ENCODE assay signal across 9 cellular contexts in genomic region chr14:74324945-74325361, GRCh38. TPM values are rescaled to one million over a fixed set of nuclear protein-coding genes. Genes with fewer than 3 reads are reported as not detected.
DNase-seq lines count a peak whose midpoint lies in the region; ATAC-seq, FAIRE-seq and TF ChIP-seq lines count a peak whose summit lies in the region.
"Had no signal": no experiment of that assay in that cellular context is flagged by ENCODE, and none has a peak within 500 bp of the region (broad histone marks: within the 10 kb centered on the region; RNA-seq: fewer than 3 reads in every experiment).

No MANE protein-coding gene starts in this region.

- no peak for FAIRE-seq in small intestine (lab: Jason Lieb, UNC)

- no peak overlapping the region for H3K9ac ChIP-seq in fibroblast of lung (ENCODE audit: insufficient read depth, low read length)

- TF ChIP-seq POLR2A in Peyer's patch (IDR thresholded peaks at IDR 0.05): no peak

- H3K9me3 Mint-ChIP-seq in CD4-positive, alpha-beta T cell: no peaks in the 10 kb centered on the region
- no peaks in the 10 kb centered on the region for H3K9me3 Mint-ChIP-seq in activated naive CD4-positive, alpha-beta T cell treated with anti-CD3 and anti-CD28 coated beads, Interleukin-2, amount 10 ng/mL, durations not matched to agents 7 days and 5 days

- H3K4me1 ChIP-seq in Peyer's patch (no peaks in the 10 kb centered on the region), fibroblast of lung (ENCODE audit: control insufficient read depth, extremely low read depth, insufficient read depth, low read length) (no peaks in the 10 kb centered on the region), small intestine (ENCODE audit: control insufficient read depth in 2 of 2, insufficient read depth in 1 of 2, low read depth in 1 of 2, low read length in 1 of 2) (no peaks in the 10 kb centered on the region)

- H3K79me2 ChIP-seq in fibroblast of lung (ENCODE audit: control insufficient read depth, insufficient read depth, low read length): no peaks in the 10 kb centered on the region

- H3K27me3 ChIP-seq in CD4-positive, alpha-beta T cell (ENCODE audit: control insufficient read depth, insufficient read depth, low read length): no peaks in the 10 kb centered on the region
- H3K27me3 ChIP-seq in HL-60 (ENCODE audit: insufficient read depth, poor library complexity, severe bottlenecking) (no peaks in the 10 kb centered on the region), Peyer's patch (no peaks in the 10 kb centered on the region), fibroblast of lung (ENCODE audit: control insufficient read depth, insufficient read depth, low read length) (peaks cover 15% of the 10 kb centered on the region), small intestine (ENCODE audit: control insufficient read depth in 2 of 2, insufficient read depth in 2 of 2, low read length in 2 of 2) (no peaks in the 10 kb centered on the region)

- peak; percentile 61 for TF ChIP-seq CTCF in CD4-positive, alpha-beta T cell (IDR thresholded peaks at IDR 0.05)
- peak; percentile 22 for TF ChIP-seq CTCF in HL-60 (IDR thresholded peaks at IDR 0.05; ENCODE audit: insufficient read depth, low read length)
- TF ChIP-seq CTCF in Peyer's patch (IDR thresholded peaks at IDR 0.05): peak; percentile 28 to 43 (median 36)
- peak; percentile 61 to 84 for TF ChIP-seq CTCF in fibroblast of lung (conservative IDR thresholded peaks at IDR 0.05 in 1 of 2, IDR thresholded peaks at IDR 0.05 in 1 of 2; ENCODE audit: low read depth in 1 of 2, low read length in 2 of 2)

- no peaks in the 10 kb centered on the region for H3K36me3 Mint-ChIP-seq in CD4-positive, alpha-beta T cell (ENCODE audit: low read depth)
- no peaks in the 10 kb centered on the region for H3K36me3 Mint-ChIP-seq in activated naive CD4-positive, alpha-beta T cell treated with anti-CD3 and anti-CD28 coated beads, Interleukin-2, amount 10 ng/mL, durations not matched to agents 7 days and 5 days

- no peak overlapping the region for H3K4me3 ChIP-seq in HL-60 (replicated peaks; ENCODE audit: insufficient read depth, low read length)
- no peak overlapping the region for H3K4me3 ChIP-seq in Peyer's patch
- no peak overlapping the region for H3K4me3 ChIP-seq in fibroblast of lung (replicated peaks in 1 of 4; ENCODE audit: control extremely low read depth in 1 of 4, insufficient read depth in 1 of 4, low read depth in 3 of 4, low read length in 4 of 4)
- no peak overlapping the region for H3K4me3 ChIP-seq in small intestine (ENCODE audit: low read depth in 1 of 2, low read length in 2 of 2)

- CTCF ChIA-PET in CD4-positive, alpha-beta T cell (lab: Charles Lee): no interaction called here
- CTCF ChIA-PET in activated naive CD4-positive, alpha-beta T cell treated with anti-CD3 and anti-CD28 coated beads, Interleukin-2, amount 10 ng/mL, durations not matched to agents 7 days and 5 days (lab: Charles Lee): interaction anchor here (1.0 to 1.2 kb wide), 3 partner anchors 13 to 284 kb away, joined by 3 read pairs; no protein-coding TSS in a partner anchor

- no peak overlapping the region for H3K4me3 Mint-ChIP-seq in CD4-positive, alpha-beta T cell
- no peak overlapping the region for H3K4me3 Mint-ChIP-seq in activated naive CD4-positive, alpha-beta T cell treated with anti-CD3 and anti-CD28 coated beads, Interleukin-2, amount 10 ng/mL, durations not matched to agents 7 days and 5 days

- DNase-seq in CD4-positive, alpha-beta T cell: no peak
- DNase-seq in HL-60 (ENCODE audit: low read depth in 1 of 2, low spot score in 1 of 2) (no peak), Peyer's patch (no peak), fibroblast of lung (ENCODE audit: low read depth in 2 of 2) (peak in 1 of 2 donors; percentile 43), small intestine (peak; percentile 25)
- DNase-seq in activated CD8-positive, alpha-beta memory T cell treated with anti-CD3 and anti-CD28 coated beads for 24 hours: no peak
- DNase-seq in activated naive CD4-positive, alpha-beta T cell treated with anti-CD3 and anti-CD28 coated beads, Interleukin-2, amount 10 ng/mL, durations not matched to agents 7 days and 5 days: no peak

- H3K9me3 ChIP-seq in CD4-positive, alpha-beta T cell (ENCODE audit: control insufficient read depth, low read length): no peaks in the 10 kb centered on the region
- H3K9me3 ChIP-seq in Peyer's patch: no peaks in the 10 kb centered on the region
- no peaks in the 10 kb centered on the region for H3K9me3 ChIP-seq in fibroblast of lung (ENCODE audit: control insufficient read depth, insufficient read depth, low read depth, low read length)
- H3K9me3 ChIP-seq in small intestine (ENCODE audit: control insufficient read depth, low read depth): no peaks in the 10 kb centered on the region

- H3K27ac ChIP-seq in CD4-positive, alpha-beta T cell (ENCODE audit: low read depth, low read length): no peak overlapping the region
- H3K27ac ChIP-seq in HL-60 (replicated peaks) (no peak overlapping the region), Peyer's patch (no peak overlapping the region), fibroblast of lung (ENCODE audit: insufficient read depth, low read length) (no peak overlapping the region), small intestine (ENCODE audit: low read depth in 1 of 2, low read length in 1 of 2) (no peak overlapping the region)

- H3K4me2 ChIP-seq in fibroblast of lung (ENCODE audit: extremely low read depth, insufficient read depth, low read length): no peak overlapping the region

- WGBS in small intestine, 3 donors: 57 to 61% (median 58%) methylated on average over 3 of the region's 3 CpGs

- POLR2A ChIA-PET in CD4-positive, alpha-beta T cell (lab: Charles Lee): interaction anchor here (0.6 kb wide), 1 partner anchor 176 kb away, joined by 3 read pairs; no protein-coding TSS in a partner anchor

- ATAC-seq in CD4-positive, alpha-beta T cell (ENCODE audit: poor library complexity): no peak
- ATAC-seq in HG02973 (IDR thresholded peaks at IDR 0.05; ENCODE audit: unreplicated experiment): no peak

- H2AFZ ChIP-seq in fibroblast of lung (ENCODE audit: low read length): no peak overlapping the region

- intact Hi-C loops in CD4-positive, alpha-beta T cell (cut with DNase I, micrococcal nuclease): no loop called here

- peaks cover 16% of the 10 kb centered on the region for H3K27me3 Mint-ChIP-seq in CD4-positive, alpha-beta T cell
- H3K27me3 Mint-ChIP-seq in activated naive CD4-positive, alpha-beta T cell treated with anti-CD3 and anti-CD28 coated beads, Interleukin-2, amount 10 ng/mL, durations not matched to agents 7 days and 5 days: peaks cover 18% of the 10 kb centered on the region

- H4K20me1 ChIP-seq in fibroblast of lung (ENCODE audit: control insufficient read depth, extremely low read depth, insufficient read depth, low read length): no peaks in the 10 kb centered on the region

- no peaks in the 10 kb centered on the region for H3K36me3 ChIP-seq in Peyer's patch
- no peaks in the 10 kb centered on the region for H3K36me3 ChIP-seq in fibroblast of lung (ENCODE audit: control insufficient read depth, insufficient read depth, low read length)
- no peaks in the 10 kb centered on the region for H3K36me3 ChIP-seq in small intestine (ENCODE audit: control insufficient read depth in 2 of 2, insufficient read depth in 2 of 2, low read length in 2 of 2)

- no peaks in the 10 kb centered on the region for H3K4me1 Mint-ChIP-seq in CD4-positive, alpha-beta T cell (ENCODE audit: low read depth)
- no peaks in the 10 kb centered on the region for H3K4me1 Mint-ChIP-seq in activated naive CD4-positive, alpha-beta T cell treated with anti-CD3 and anti-CD28 coated beads, Interleukin-2, amount 10 ng/mL, durations not matched to agents 7 days and 5 days

- H3K27ac Mint-ChIP-seq in CD4-positive, alpha-beta T cell: no peak overlapping the region
- no peak overlapping the region for H3K27ac Mint-ChIP-seq in activated naive CD4-positive, alpha-beta T cell treated with anti-CD3 and anti-CD28 coated beads, Interleukin-2, amount 10 ng/mL, durations not matched to agents 7 days and 5 days

RNA-seq across cellular contexts. Expression of gene ABCD4, which starts 22.2 kb away (rescaled TPM):
- 10 to 100 TPM; 59.6 to 63.0 TPM for total RNA-seq in CD4-positive, alpha-beta T cell
- total RNA-seq in Peyer's patch (100 to 1,000 TPM in 3 of 4 donors, 10 to 100 TPM in 1; 89.1 to 139 (median 107) TPM), fibroblast of lung (26.2 and 26.9 TPM in 2 replicates)
- polyA plus RNA-seq in fibroblast of lung (10.5 and 12.6 TPM in 2 replicates), small intestine (10 to 100 TPM; 31.1 to 58.8 (median 44.5) TPM)
- 12.2 and 15.4 TPM in 2 replicates for polyA plus RNA-seq in fibroblast of lung (2012)
- polyA minus RNA-seq in fibroblast of lung (ENCODE audit: low replicate concordance): 21.3 and 32.3 TPM in 2 replicates

RNA-seq across cellular contexts. Expression of gene VRTN, which starts 23.3 kb away (rescaled TPM):
- not detected for total RNA-seq in CD4-positive, alpha-beta T cell
- total RNA-seq in Peyer's patch (under 1 TPM in 1 of 4 donors, not detected in 3; 0.57 TPM), fibroblast of lung (not detected in 2 replicates)
- polyA plus RNA-seq in fibroblast of lung (not detected in 2 replicates), small intestine (under 1 TPM in 1 of 3 donors, not detected in 2; 0.85 TPM)
- polyA plus RNA-seq in fibroblast of lung (2012): not detected in 2 replicates
- polyA minus RNA-seq in fibroblast of lung (ENCODE audit: low replicate concordance): not detected in 2 replicates
- total RNA-seq: mononuclear cell had no signal

Comparison
In these comparisons a context has a peak if more than half of its experiments do, and no peak if none do; other contexts are left out.
1. CTCF ChIP-seq: peak in every context shown above with its lines; median percentile 72 in fibroblast of lung; 61 in CD4-positive, alpha-beta T cell; 36 in Peyer's patch; 22 in HL-60.